Comparison of ENCODE assay signal across 8 cellular contexts in genomic region chrX:12980044-12980443, GRCh38. TPM values are rescaled to one million over a fixed set of nuclear protein-coding genes. Genes with fewer than 3 reads are reported as not detected.
DNase-seq lines count a peak whose midpoint lies in the region; ATAC-seq and TF ChIP-seq lines count a peak whose summit lies in the region.
"Not testable (repeated sequence)": the region's sequence is repeated elsewhere in the genome, so short reads cannot be mapped to it uniquely, and the experiment has no call there.

No MANE protein-coding gene starts in this region.

- POLR2A ChIA-PET in SK-N-SH (lab: Yijun Ruan, JAX), result not testable (repeated sequence)
- POLR2A ChIA-PET in activated CD8-positive, alpha-beta T cell treated with anti-CD3 and anti-CD28 coated beads for 36 hours (lab: Charles Lee), result interaction anchor here (1.0 to 13.8 kb wide), 6 partner anchors 19 to 112 kb away, joined by 3 to 621 read pairs (median 12); no protein-coding TSS in a partner anchor
- POLR2A ChIA-PET in activated naive CD8-positive, alpha-beta T cell treated with anti-CD3 and anti-CD28 coated beads, Interleukin-2, amount 10 ng/mL, durations not matched to agents 7 days and 5 days (lab: Charles Lee), result interaction anchor here (1.1 to 20.9 kb wide), 6 partner anchors 11 to 107 kb away, joined by 3 to 942 read pairs (median 86); no protein-coding TSS in a partner anchor

- H3K27ac ChIP-seq in BLaER1 (peak overlapping the region; percentile 94), HUES6 (ENCODE audit: low read depth, low read length) (peak overlapping the region; percentile 74; the same call in 1 of the 2 replicates), SK-N-SH (ENCODE audit: low read depth in 2 of 2, low read length in 1 of 2) (peak overlapping the region; percentile 90 to 98; a peak in 3 of 4 replicates), left ventricle myocardium inferior (replicated peaks) (peak overlapping the region; percentile 94)

- H3K4me2 ChIP-seq in BLaER1, result peak overlapping the region; percentile 79
- not testable (repeated sequence) for H3K4me2 ChIP-seq in SK-N-SH

- H3K79me2 ChIP-seq in SK-N-SH (ENCODE audit: insufficient read depth), result peaks cover 29% of the 10 kb centered on the region

- not testable (repeated sequence) for H3K27me3 ChIP-seq in BLaER1; HUES6 (ENCODE audit: control insufficient read depth, insufficient read depth, low read length); SK-N-SH (ENCODE audit: insufficient read depth); left ventricle myocardium inferior (ENCODE audit: low read depth)

- H3K9ac ChIP-seq in BLaER1 (peak overlapping the region; percentile 92), SK-N-SH (peak overlapping the region; percentile 100; the same call in 1 of the 2 replicates)
- not testable (repeated sequence) for H3K9ac ChIP-seq in HUES6 (ENCODE audit: low read length)

- not testable (repeated sequence) for TF ChIP-seq EP300 in SK-N-SH (IDR thresholded peaks at IDR 0.05; ENCODE audit: borderline replicate concordance in 1 of 2, low read depth in 1 of 2, low read length in 1 of 2)

- CTCF ChIA-PET in SK-N-SH (lab: Yijun Ruan, JAX), result interaction anchor here (2.0 kb wide), 1 partner anchor 33 kb away, joined by 13 read pairs; no protein-coding TSS in a partner anchor
- CTCF ChIA-PET in activated CD8-positive, alpha-beta T cell treated with anti-CD3 and anti-CD28 coated beads for 36 hours (lab: Charles Lee), result interaction anchor here (1.0 to 2.2 kb wide), 3 partner anchors 20 to 112 kb away, joined by 3 to 15 read pairs (median 3); no protein-coding TSS in a partner anchor

- H3K27me3 Mint-ChIP-seq in activated CD8-positive, alpha-beta T cell treated with anti-CD3 and anti-CD28 coated beads for 36 hours; activated naive CD8-positive, alpha-beta T cell treated with anti-CD3 and anti-CD28 coated beads, Interleukin-2, amount 10 ng/mL, durations not matched to agents 7 days and 5 days; natural killer cell treated with Interleukin-12 subunit alpha and Interleukin-12 subunit beta and Interleukin-15 and Interleukin-18, amount 100 ng/mL, for 72 hours; stimulated activated naive CD8-positive, alpha-beta T cell treated with anti-CD3 and anti-CD28 coated beads, Interleukin-15, amount 100 ng/mL, for 72 hours: not testable (repeated sequence)

- peaks cover 49% of the 10 kb centered on the region for H3K4me1 Mint-ChIP-seq in activated CD8-positive, alpha-beta T cell treated with anti-CD3 and anti-CD28 coated beads for 36 hours (ENCODE audit: low read depth)
- H3K4me1 Mint-ChIP-seq in activated naive CD8-positive, alpha-beta T cell treated with anti-CD3 and anti-CD28 coated beads, Interleukin-2, amount 10 ng/mL, durations not matched to agents 7 days and 5 days, result peaks cover 52% of the 10 kb centered on the region
- H3K4me1 Mint-ChIP-seq in natural killer cell treated with Interleukin-12 subunit alpha and Interleukin-12 subunit beta and Interleukin-15 and Interleukin-18, amount 100 ng/mL, for 72 hours (ENCODE audit: low read depth in 2 of 2), result peaks cover 63% of the 10 kb centered on the region in 2 donors
- peaks cover 56% of the 10 kb centered on the region for H3K4me1 Mint-ChIP-seq in stimulated activated naive CD8-positive, alpha-beta T cell treated with anti-CD3 and anti-CD28 coated beads, Interleukin-15, amount 100 ng/mL, for 72 hours

- H3K9me2 ChIP-seq in SK-N-SH, result not testable (repeated sequence)

- H3K36me3 Mint-ChIP-seq in activated CD8-positive, alpha-beta T cell treated with anti-CD3 and anti-CD28 coated beads for 36 hours (ENCODE audit: low read depth), result peaks cover 39% of the 10 kb centered on the region
- H3K36me3 Mint-ChIP-seq in activated naive CD8-positive, alpha-beta T cell treated with anti-CD3 and anti-CD28 coated beads, Interleukin-2, amount 10 ng/mL, durations not matched to agents 7 days and 5 days, result peaks cover 29% of the 10 kb centered on the region
- H3K36me3 Mint-ChIP-seq in natural killer cell treated with Interleukin-12 subunit alpha and Interleukin-12 subunit beta and Interleukin-15 and Interleukin-18, amount 100 ng/mL, for 72 hours, result peaks cover 22% of the 10 kb centered on the region

- intact Hi-C loops in activated CD8-positive, alpha-beta T cell treated with anti-CD3 and anti-CD28 coated beads for 36 hours (cut with micrococcal nuclease); left ventricle myocardium inferior (cut with micrococcal nuclease): not testable (repeated sequence)

- not testable (repeated sequence) for H2AFZ ChIP-seq in SK-N-SH (ENCODE audit: low read depth)

- H3K36me3 ChIP-seq in BLaER1, result peaks cover 14% of the 10 kb centered on the region; the same call in 1 of the 2 replicates
- peaks cover 26% of the 10 kb centered on the region for H3K36me3 ChIP-seq in HUES6 (ENCODE audit: control insufficient read depth, insufficient read depth, low read length)
- peaks cover 6 to 25% of the 10 kb centered on the region in 2 experiments for H3K36me3 ChIP-seq in SK-N-SH (replicated peaks in 1 of 2; ENCODE audit: control insufficient read depth in 1 of 2, insufficient read depth in 2 of 2, low read length in 1 of 2)
- not testable (repeated sequence) for H3K36me3 ChIP-seq in left ventricle myocardium inferior

- peak; percentile 2 for ATAC-seq in activated CD8-positive, alpha-beta T cell treated with anti-CD3 and anti-CD28 coated beads for 36 hours
- ATAC-seq in activated naive CD8-positive, alpha-beta T cell treated with anti-CD3 and anti-CD28 coated beads, Interleukin-2, amount 10 ng/mL, durations not matched to agents 7 days and 5 days (ENCODE audit: low read depth); natural killer cell treated with Interleukin-12 subunit alpha and Interleukin-12 subunit beta and Interleukin-15 and Interleukin-18, amount 100 ng/mL, for 72 hours; stimulated activated naive CD8-positive, alpha-beta T cell treated with anti-CD3 and anti-CD28 coated beads, Interleukin-15, amount 100 ng/mL, for 72 hours: not testable (repeated sequence)

- peak overlapping the region; percentile 98 for H3K27ac Mint-ChIP-seq in activated CD8-positive, alpha-beta T cell treated with anti-CD3 and anti-CD28 coated beads for 36 hours
- peak overlapping the region; percentile 98 for H3K27ac Mint-ChIP-seq in activated naive CD8-positive, alpha-beta T cell treated with anti-CD3 and anti-CD28 coated beads, Interleukin-2, amount 10 ng/mL, durations not matched to agents 7 days and 5 days
- H3K27ac Mint-ChIP-seq in natural killer cell treated with Interleukin-12 subunit alpha and Interleukin-12 subunit beta and Interleukin-15 and Interleukin-18, amount 100 ng/mL, for 72 hours, result peak overlapping the region; percentile 91
- H3K27ac Mint-ChIP-seq in stimulated activated naive CD8-positive, alpha-beta T cell treated with anti-CD3 and anti-CD28 coated beads, Interleukin-15, amount 100 ng/mL, for 72 hours, result peak overlapping the region; percentile 82 to 97

- peaks cover 47% of the 10 kb centered on the region for H3F3A ChIP-seq in SK-N-SH (replicated peaks; ENCODE audit: insufficient read depth)

- H3K9me3 ChIP-seq in BLaER1; HUES6 (ENCODE audit: control insufficient read depth, insufficient read depth, low read depth, low read length); SK-N-SH; left ventricle myocardium inferior (replicated peaks): not testable (repeated sequence)

- H3K9me3 Mint-ChIP-seq in activated CD8-positive, alpha-beta T cell treated with anti-CD3 and anti-CD28 coated beads for 36 hours; activated naive CD8-positive, alpha-beta T cell treated with anti-CD3 and anti-CD28 coated beads, Interleukin-2, amount 10 ng/mL, durations not matched to agents 7 days and 5 days; natural killer cell treated with Interleukin-12 subunit alpha and Interleukin-12 subunit beta and Interleukin-15 and Interleukin-18, amount 100 ng/mL, for 72 hours; stimulated activated naive CD8-positive, alpha-beta T cell treated with anti-CD3 and anti-CD28 coated beads, Interleukin-15, amount 100 ng/mL, for 72 hours: not testable (repeated sequence)

- WGBS in SK-N-SH (ENCODE audit: low lambda C conversion rate), result 52% methylated on average over 9 of the region's 9 CpGs

- H4K20me1 ChIP-seq in BLaER1 (peaks cover 27% of the 10 kb centered on the region), SK-N-SH (ENCODE audit: insufficient read depth) (peaks cover 20% of the 10 kb centered on the region; the same call in 1 of the 2 replicates)

- not testable (repeated sequence) for TF ChIP-seq CTCF in SK-N-SH (IDR thresholded peaks at IDR 0.05); activated CD8-positive, alpha-beta T cell treated with anti-CD3 and anti-CD28 coated beads for 36 hours (IDR thresholded peaks at IDR 0.05); left ventricle myocardium inferior (IDR thresholded peaks at IDR 0.05; ENCODE audit: borderline replicate concordance)

- H3K4me3 Mint-ChIP-seq in activated CD8-positive, alpha-beta T cell treated with anti-CD3 and anti-CD28 coated beads for 36 hours, result peak overlapping the region; percentile 91
- H3K4me3 Mint-ChIP-seq in activated naive CD8-positive, alpha-beta T cell treated with anti-CD3 and anti-CD28 coated beads, Interleukin-2, amount 10 ng/mL, durations not matched to agents 7 days and 5 days, result peak overlapping the region; percentile 97
- peak overlapping the region; percentile 93 for H3K4me3 Mint-ChIP-seq in natural killer cell treated with Interleukin-12 subunit alpha and Interleukin-12 subunit beta and Interleukin-15 and Interleukin-18, amount 100 ng/mL, for 72 hours
- H3K4me3 Mint-ChIP-seq in stimulated activated naive CD8-positive, alpha-beta T cell treated with anti-CD3 and anti-CD28 coated beads, Interleukin-15, amount 100 ng/mL, for 72 hours, result peak overlapping the region; percentile 90 to 92

- H3K4me1 ChIP-seq in BLaER1 (peaks cover 73% of the 10 kb centered on the region), HUES6 (ENCODE audit: control insufficient read depth, insufficient read depth, low read length) (peaks cover 29% of the 10 kb centered on the region)
- H3K4me1 ChIP-seq in SK-N-SH (ENCODE audit: control insufficient read depth in 1 of 2, insufficient read depth in 2 of 2, low read depth in 1 of 2, low read length in 1 of 2); left ventricle myocardium inferior: not testable (repeated sequence)

- DNase-seq in SK-N-SH; activated naive CD8-positive, alpha-beta T cell treated with anti-CD3 and anti-CD28 coated beads, Interleukin-2, amount 10 ng/mL, durations not matched to agents 7 days and 5 days; left ventricle myocardium inferior; natural killer cell treated with Interleukin-12 subunit alpha and Interleukin-12 subunit beta and Interleukin-15 and Interleukin-18, amount 100 ng/mL, for 72 hours (ENCODE audit: low spot score); stimulated activated naive CD8-positive, alpha-beta T cell treated with anti-CD3 and anti-CD28 coated beads, Interleukin-15, amount 100 ng/mL, for 72 hours: not testable (repeated sequence)
- DNase-seq in activated CD8-positive, alpha-beta T cell treated with anti-CD3 and anti-CD28 coated beads for 36 hours, result peak; percentile 48

- peak overlapping the region; percentile 84; the same call in 1 of the 2 replicates for H3K4me3 ChIP-seq in BLaER1
- not testable (repeated sequence) for H3K4me3 ChIP-seq in HUES6 (ENCODE audit: low read depth, low read length); SK-N-SH (ENCODE audit: low read depth in 2 of 2, low read length in 1 of 2); left ventricle myocardium inferior

- not testable (repeated sequence) for TF ChIP-seq RAD21 in SK-N-SH (IDR thresholded peaks at IDR 0.05; ENCODE audit: low read length)

RNA-seq across cellular contexts. Expression of gene TMSB4X, which starts 5.1 kb away (rescaled TPM):
- polyA plus RNA-seq in SK-N-SH (2012; rRNA removed), result 4,830 and 10,669 TPM in 2 replicates
- 11,345 and 16,426 TPM in 2 replicates for polyA plus RNA-seq in SK-N-SH (2012; cell fraction: cytosol; rRNA removed)
- 2,546 and 2,555 TPM in 2 replicates for polyA plus RNA-seq in SK-N-SH (2012; cell fraction: nucleus; rRNA removed)
- 1,000 to 10,000 TPM; 5,169 to 5,393 TPM for total RNA-seq in activated CD8-positive, alpha-beta T cell treated with anti-CD3 and anti-CD28 coated beads for 36 hours
- 1,000 to 10,000 TPM; 8,001 to 8,464 TPM for total RNA-seq in activated naive CD8-positive, alpha-beta T cell treated with anti-CD3 and anti-CD28 coated beads, Interleukin-2, amount 10 ng/mL, durations not matched to agents 7 days and 5 days
- total RNA-seq in left ventricle myocardium inferior, result 955 TPM
- 1,000 to 10,000 TPM; 2,674 to 5,601 TPM for total RNA-seq in natural killer cell treated with Interleukin-12 subunit alpha and Interleukin-12 subunit beta and Interleukin-15 and Interleukin-18, amount 100 ng/mL, for 72 hours
